1 cellular context compared by ENCODE assay signal in genomic region chr21:30962013-30962412, GRCh38.
TF ChIP-seq lines count a peak whose summit lies in the region.

No MANE protein-coding gene starts in this region.

TF ChIP-seq in HCT116, 20 proteins besides CTCF, POLR2A, EP300 and RAD21 (continued from another document):
- TF ChIP-seq REST (IDR thresholded peaks at IDR 0.05; ENCODE audit: low read depth), result no peak
- TF ChIP-seq JUND (IDR thresholded peaks at IDR 0.05), result no peak
- no peak for TF ChIP-seq ATF3 (IDR thresholded peaks at IDR 0.05)
- no peak for TF ChIP-seq ELF1 (IDR thresholded peaks at IDR 0.05; ENCODE audit: borderline replicate concordance, low read depth)
- TF ChIP-seq EGR1 (IDR thresholded peaks at IDR 0.05; ENCODE audit: low read depth), result no peak
- TF ChIP-seq YY1 (IDR thresholded peaks at IDR 0.05; ENCODE audit: extremely low read depth, insufficient replicate concordance, low read depth, low read length), result no peak
- TF ChIP-seq CEBPB (IDR thresholded peaks at IDR 0.05; ENCODE audit: low read depth), result no peak
- TF ChIP-seq MAX (IDR thresholded peaks at IDR 0.05), result no peak
- TF ChIP-seq ZBTB33 (IDR thresholded peaks at IDR 0.05; ENCODE audit: extremely low read depth, insufficient replicate concordance, low read length), result no peak
- TF ChIP-seq SP1 (IDR thresholded peaks at IDR 0.05; ENCODE audit: low read depth), result no peak
- no peak for TF ChIP-seq ZNF274 (IDR thresholded peaks at IDR 0.05; ENCODE audit: low read depth, low read length)
